ENCODE assay signal across 7 cellular contexts in genomic region chr16:29157051-29157923, GRCh38.
DNase-seq lines count a peak whose midpoint lies in the region; ATAC-seq, FAIRE-seq and TF ChIP-seq lines count a peak whose summit lies in the region.
"Not testable (repeated sequence)": the region's sequence is repeated elsewhere in the genome, so short reads cannot be mapped to it uniquely, and the experiment has no call there.

No MANE protein-coding gene starts in this region.

- peaks cover 16% of the 10 kb centered on the region for H3K4me1 Mint-ChIP-seq in activated CD4-positive, alpha-beta T cell treated with anti-CD3 and anti-CD28 coated beads, Interleukin-2, amount 10 ng/mL, durations not matched to agents 24 days and 14 days

- peak overlapping the region; percentile 92 for H3K27ac Mint-ChIP-seq in activated CD4-positive, alpha-beta T cell treated with anti-CD3 and anti-CD28 coated beads, Interleukin-2, amount 10 ng/mL, durations not matched to agents 24 days and 14 days

- H3K27me3 ChIP-seq in bronchial epithelial cell (ENCODE audit: control insufficient read depth, insufficient read depth, low read length); right lobe of liver; psoas muscle (ENCODE audit: insufficient read depth in 3 of 3, low read length in 2 of 3): not testable (repeated sequence)

- not testable (repeated sequence) for H3K36me3 Mint-ChIP-seq in activated CD4-positive, alpha-beta T cell treated with anti-CD3 and anti-CD28 coated beads, Interleukin-2, amount 10 ng/mL, durations not matched to agents 24 days and 14 days (ENCODE audit: low read depth)

- not testable (repeated sequence) for H3K9me3 ChIP-seq in right lobe of liver, psoas muscle

- not testable (repeated sequence) for H3K9me3 Mint-ChIP-seq in activated CD4-positive, alpha-beta T cell treated with anti-CD3 and anti-CD28 coated beads, Interleukin-2, amount 10 ng/mL, durations not matched to agents 24 days and 14 days

- not testable (repeated sequence) for H3K27me3 Mint-ChIP-seq in activated CD4-positive, alpha-beta T cell treated with anti-CD3 and anti-CD28 coated beads, Interleukin-2, amount 10 ng/mL, durations not matched to agents 24 days and 14 days

- H3K4me1 ChIP-seq in right lobe of liver, psoas muscle: not testable (repeated sequence)

- ATAC-seq in right lobe of liver (peak; percentile 74 to 86 (median 82)), psoas muscle (peak; percentile 30 to 81 (median 58))

- H3K4me3 Mint-ChIP-seq in activated CD4-positive, alpha-beta T cell treated with anti-CD3 and anti-CD28 coated beads, Interleukin-2, amount 10 ng/mL, durations not matched to agents 24 days and 14 days = peak overlapping the region; percentile 55

- H3K27ac ChIP-seq in right lobe of liver (peak overlapping the region; percentile 66 to 77 (median 75)), psoas muscle (peak overlapping the region; percentile 60)

- DNase-seq in GM04503 (ENCODE audit: low read depth) = peak; percentile 96
- DNase-seq in NCI-H226 = peak; percentile 88
- DNase-seq in activated CD4-positive, alpha-beta T cell treated with anti-CD3 and anti-CD28 coated beads, Interleukin-2, amount 10 ng/mL, durations not matched to agents 24 days and 14 days = peak; percentile 81
- peak; percentile 86 for DNase-seq in bronchial epithelial cell (ENCODE audit: low read depth)
- DNase-seq in fibroblast of the conjunctiva (ENCODE audit: low read depth) = peak; percentile 95
- not testable (repeated sequence) for DNase-seq in right lobe of liver
- peak; percentile 64 to 76 for DNase-seq in psoas muscle

- TF ChIP-seq POLR2A in right lobe of liver (IDR thresholded peaks at IDR 0.05) = peak; percentile 31

- WGBS in right lobe of liver (ENCODE audit: insufficient coverage, low coverage, low lambda C conversion rate, missing lambda C conversion rate) = 64% methylated on average over 17 of the region's 22 CpGs
- WGBS in psoas muscle, 3 donors = 51 to 53% (median 51%) methylated on average over 22 of the region's 22 CpGs

- not testable (repeated sequence) for H3K36me3 ChIP-seq in bronchial epithelial cell (ENCODE audit: control insufficient read depth, insufficient read depth, low read length); right lobe of liver; psoas muscle (ENCODE audit: insufficient read depth in 1 of 2, low read depth in 1 of 2)

- FAIRE-seq in bronchial epithelial cell (lab: Jason Lieb, UNC) = not testable (repeated sequence)

- intact Hi-C loops in activated CD4-positive, alpha-beta T cell treated with anti-CD3 and anti-CD28 coated beads, Interleukin-2, amount 10 ng/mL, durations not matched to agents 24 days and 14 days (cut with micrococcal nuclease); right lobe of liver (cut with DNase I); psoas muscle (cut with DNase I): not testable (repeated sequence)

- not testable (repeated sequence) for H3K4me3 ChIP-seq in bronchial epithelial cell (ENCODE audit: low read depth, low read length); right lobe of liver; psoas muscle

- not testable (repeated sequence) for TF ChIP-seq CTCF in bronchial epithelial cell (IDR thresholded peaks at IDR 0.05; ENCODE audit: insufficient read depth, low read length, severe bottlenecking); psoas muscle (IDR thresholded peaks at IDR 0.05)
- TF ChIP-seq CTCF in right lobe of liver (IDR thresholded peaks at IDR 0.05) = peak in 1 of 4 donors; percentile 12
